In genomic region chr10:133390597-133391248, GRCh38 we compare ENCODE assay signal across 9 cellular contexts. TPM values are rescaled to one million over a fixed set of nuclear protein-coding genes. Genes with fewer than 3 reads are reported as not detected.
DNase-seq lines count a peak whose midpoint lies in the region; ATAC-seq lines count a peak whose summit lies in the region.
"Had no signal": no experiment of that assay in that cellular context is flagged by ENCODE, and none has a peak within 500 bp of the region (broad histone marks: within the 10 kb centered on the region; RNA-seq: fewer than 3 reads in every experiment).

No MANE protein-coding gene starts in this region.

- 96% methylated on average over 19 of the region's 19 CpGs for WGBS in thymus

- no peak overlapping the region for H3K4me3 ChIP-seq in thymus (ENCODE audit: low read length)

- H3K9me3 ChIP-seq in thymus (ENCODE audit: control insufficient read depth): no peaks in the 10 kb centered on the region

- H3K36me3 ChIP-seq in thymus (ENCODE audit: control insufficient read depth, insufficient read depth): peaks cover under 1% of the 10 kb centered on the region

- peak overlapping the region; percentile 15 for H3K27ac ChIP-seq in thymus (ENCODE audit: low read depth)

- ATAC-seq in left lobe of liver (no peak), HG02759 (IDR thresholded peaks at IDR 0.05; ENCODE audit: unreplicated experiment) (no peak), HG03135 (IDR thresholded peaks at IDR 0.05; ENCODE audit: unreplicated experiment) (no peak)

- H3K4me1 ChIP-seq in thymus (ENCODE audit: control insufficient read depth, insufficient read depth, low read length): peaks cover 11% of the 10 kb centered on the region

- peak; percentile 37 for DNase-seq in stimulated activated CD4-positive, alpha-beta T cell treated with anti-CD3 and anti-CD28 coated beads, Interleukin-15, amount 100 ng/mL, for 24 hours
- DNase-seq in stimulated activated CD4-positive, alpha-beta T cell treated with anti-CD3 and anti-CD28 coated beads, Interleukin-2, amount 100 ng/mL, for 48 hours: no peak
- peak; percentile 47 for DNase-seq in activated CD8-positive, alpha-beta memory T cell treated with anti-CD3 and anti-CD28 coated beads, Interleukin-2, amount 50 U/mL, for 48 hours
- peak; percentile 35 for DNase-seq in left lobe of liver (ENCODE audit: low spot score)
- no peak for DNase-seq in NCI-H1417 treated with DMSO at 0.1 percent for 48 hours (lab: John Stamatoyannopoulos, UW)

- no peaks in the 10 kb centered on the region for H3K27me3 ChIP-seq in thymus (ENCODE audit: control insufficient read depth, insufficient read depth)

RNA-seq across cellular contexts. Expression of gene MTG1, which starts 3.2 kb away (rescaled TPM):
- total RNA-seq in left lobe of liver: 47.3 TPM
- 59.4 TPM for polyA plus RNA-seq in thymus

RNA-seq across cellular contexts. Expression of gene PAOX, which starts 11.7 kb away (rescaled TPM):
- total RNA-seq in left lobe of liver: 18.0 TPM
- 6.5 TPM for polyA plus RNA-seq in thymus

RNA-seq across cellular contexts. Expression of gene ECHS1, which starts 17.6 kb away (rescaled TPM):
- 764 TPM for total RNA-seq in left lobe of liver
- polyA plus RNA-seq in thymus: 54.9 TPM

RNA-seq across cellular contexts. Expression of gene FUOM, which starts 32.9 kb away (rescaled TPM):
- total RNA-seq in left lobe of liver: 177 TPM
- 23.9 TPM for polyA plus RNA-seq in thymus

RNA-seq across cellular contexts. Expression of gene SPRN, which starts 33.7 kb away (rescaled TPM):
- 0.18 TPM for total RNA-seq in left lobe of liver
- polyA plus RNA-seq in thymus: 0.46 TPM
- total RNA-seq: mucosa of gallbladder had no signal

Comparison
In these comparisons a context has a peak if more than half of its experiments do, and no peak if none do; other contexts are left out.
1. DNase-seq: peak in stimulated activated CD4-positive, alpha-beta T cell treated with anti-CD3 and anti-CD28 coated beads, Interleukin-15, amount 100 ng/mL, for 24 hours (single experiment), activated CD8-positive, alpha-beta memory T cell treated with anti-CD3 and anti-CD28 coated beads, Interleukin-2, amount 50 U/mL, for 48 hours (single experiment) and left lobe of liver (single experiment); none in stimulated activated CD4-positive, alpha-beta T cell treated with anti-CD3 and anti-CD28 coated beads, Interleukin-2, amount 100 ng/mL, for 48 hours (0 of 2) and NCI-H1417 treated with DMSO at 0.1 percent for 48 hours (single experiment).